Comparison of ENCODE assay signal across 34 cellular contexts in genomic region chr21:19878133-19878532, GRCh38.
"Had no signal": no experiment of that assay in that cellular context is flagged by ENCODE, and none has a peak within 500 bp of the region (broad histone marks: within the 10 kb centered on the region; RNA-seq: fewer than 3 reads in every experiment).

No MANE protein-coding gene starts in this region.

- DNase-seq: Karpas-422, Kasumi-1, MG63, MM.1S, MV-4-11, NCI-H1048, NCI-H1092, NCI-H1092 treated with DMSO at 0.1 percent for 48 hours, NCI-H1105, NCI-H1105 treated with DMSO at 0.1 percent for 48 hours, NCI-H1417, NCI-H1417 treated with DMSO at 0.1 percent for 48 hours, NCI-H1436, NCI-H1436 treated with DMSO at 0.1 percent for 48 hours, NCI-H146, NCI-H1694, NCI-H1694 treated with DMSO at 0.1 percent for 48 hours, NCI-H187, NCI-H187 treated with DMSO at 0.1 percent for 48 hours, NCI-H1930, NCI-H2029, NCI-H2029 treated with DMSO at 0.1 percent for 48 hours, NCI-H2081, NCI-H2081 treated with DMSO at 0.1 percent for 48 hours, NCI-H2107, NCI-H2171, NCI-H2171 treated with DMSO at 0.1 percent for 48 hours, NCI-H2227 treated with DMSO at 0.1 percent for 48 hours, NCI-H226, NCI-H345, NCI-H446, NCI-H446 treated with DMSO at 0.1 percent for 48 hours, NCI-H510A had no signal

- H3K9ac ChIP-seq: KMS-11 had no signal

- H3K27ac ChIP-seq: KMS-11 had no signal

- H3K4me2 ChIP-seq: KMS-11 had no signal

- H3K4me3 ChIP-seq: MG63 had no signal

- H3K27me3 ChIP-seq: MG63 had no signal

- H3K9me3 ChIP-seq: MG63 had no signal

- H3K36me3 ChIP-seq: MG63 had no signal
